ENCODE assay signal across 25 cellular contexts in genomic region chr3:1252061-1252430, GRCh38.
"Had no signal": no experiment of that assay in that cellular context is flagged by ENCODE, and none has a peak within 500 bp of the region (broad histone marks: within the 10 kb centered on the region; RNA-seq: fewer than 3 reads in every experiment).

No MANE protein-coding gene starts in this region.

- H3K36me3 Mint-ChIP-seq: memory B cell; naive thymus-derived CD4-positive, alpha-beta T cell; stimulated activated naive B cell treated with anti-CD40 and anti-IgM and Interleukin-4, amounts not matched to agents 10 μg/mL and 1 μg/mL and 100 μg/mL, for 72 hours had no signal

- H3K27me3 ChIP-seq: heart left ventricle, hepatocyte, pancreas, right atrium auricular region, stomach, suprapubic skin, tibial artery, upper lobe of right lung had no signal

- H3K79me2 ChIP-seq: hepatocyte had no signal

- H3K27ac Mint-ChIP-seq: memory B cell; naive thymus-derived CD4-positive, alpha-beta T cell; natural killer cell treated with Interleukin-12 subunit alpha and Interleukin-12 subunit beta and Interleukin-15 and Interleukin-18, amount 100 ng/mL, for 72 hours; stimulated activated naive B cell treated with anti-CD40 and anti-IgM and Interleukin-4, amounts not matched to agents 10 μg/mL and 1 μg/mL and 100 μg/mL, for 72 hours had no signal

- H3K36me3 ChIP-seq: heart left ventricle, lower lobe of right lung, pancreas, right atrium auricular region, stomach, suprapubic skin, thoracic aorta, tibial artery, upper lobe of right lung had no signal

- H3K4me2 ChIP-seq: hepatocyte had no signal

- H3K4me1 ChIP-seq: heart left ventricle, lower lobe of right lung, pancreas, psoas muscle, right atrium auricular region, stomach, suprapubic skin, tibial artery, upper lobe of right lung had no signal

- DNase-seq: heart left ventricle; left cardiac atrium; lower lobe of right lung; midbrain; mucosa of descending colon; naive thymus-derived CD4-positive, alpha-beta T cell; pancreas; psoas muscle; stimulated activated CD4-positive, alpha-beta T cell treated with anti-CD3 and anti-CD28 coated beads, Interleukin-12 subunit alpha, Interleukin-12 subunit beta, amount 100 ng/mL, for 4 hours; stimulated activated CD4-positive, alpha-beta T cell treated with anti-CD3 and anti-CD28 coated beads, Interleukin-15, amount 100 ng/mL, for 24 hours; stimulated activated CD4-positive, alpha-beta T cell treated with anti-CD3 and anti-CD28 coated beads, Interleukin-2, amount 100 ng/mL, for 24 hours; stimulated activated CD4-positive, alpha-beta T cell treated with anti-CD3 and anti-CD28 coated beads, Interleukin-4, amount 100 ng/mL, for 1 hour; stimulated activated naive B cell treated with anti-CD40 and anti-IgM and Interleukin-4, amounts not matched to agents 10 μg/mL and 1 μg/mL and 100 μg/mL, for 72 hours; stimulated activated naive CD8-positive, alpha-beta T cell treated with anti-CD3 and anti-CD28 coated beads, Interleukin-15, Interleukin-2, amounts not matched to agents 100 U/mL and 50 U/mL, for 24 hours; stomach; tibial artery; trophoblast cell; upper lobe of right lung had no signal

- H3K9me3 Mint-ChIP-seq: memory B cell had no signal

- H3K4me1 Mint-ChIP-seq: naive thymus-derived CD4-positive, alpha-beta T cell; stimulated activated naive B cell treated with anti-CD40 and anti-IgM and Interleukin-4, amounts not matched to agents 10 μg/mL and 1 μg/mL and 100 μg/mL, for 72 hours had no signal

- H3K4me3 ChIP-seq: heart left ventricle, hepatocyte, lower lobe of right lung, mucosa of descending colon, pancreas, psoas muscle, right atrium auricular region, skin epidermis, stomach, suprapubic skin, thoracic aorta, tibial artery, upper lobe of right lung had no signal

- H3K4me3 Mint-ChIP-seq: memory B cell; naive thymus-derived CD4-positive, alpha-beta T cell; natural killer cell treated with Interleukin-12 subunit alpha and Interleukin-12 subunit beta and Interleukin-15 and Interleukin-18, amount 100 ng/mL, for 72 hours; stimulated activated naive B cell treated with anti-CD40 and anti-IgM and Interleukin-4, amounts not matched to agents 10 μg/mL and 1 μg/mL and 100 μg/mL, for 72 hours had no signal

- H3K27ac ChIP-seq: heart left ventricle, hepatocyte, lower lobe of right lung, pancreas, psoas muscle, right atrium auricular region, skin epidermis, stomach, suprapubic skin, thoracic aorta, tibial artery, upper lobe of right lung had no signal

- H2AFZ ChIP-seq: hepatocyte had no signal

- H3K9me3 ChIP-seq: heart left ventricle, lower lobe of right lung, mucosa of descending colon, pancreas, psoas muscle, right atrium auricular region, suprapubic skin, thoracic aorta, tibial artery, upper lobe of right lung had no signal

- H3K27me3 Mint-ChIP-seq: naive thymus-derived CD4-positive, alpha-beta T cell; natural killer cell treated with Interleukin-12 subunit alpha and Interleukin-12 subunit beta and Interleukin-15 and Interleukin-18, amount 100 ng/mL, for 72 hours; stimulated activated naive B cell treated with anti-CD40 and anti-IgM and Interleukin-4, amounts not matched to agents 10 μg/mL and 1 μg/mL and 100 μg/mL, for 72 hours had no signal
